ENCODE assay signal across 24 cellular contexts in genomic region chr4:82965763-82966162, GRCh38.
"Had no signal": no experiment of that assay in that cellular context is flagged by ENCODE, and none has a peak within 500 bp of the region (broad histone marks: within the 10 kb centered on the region; RNA-seq: fewer than 3 reads in every experiment).

No MANE protein-coding gene starts in this region.

- ATAC-seq: activated CD8-positive, alpha-beta T cell treated with anti-CD3 and anti-CD28 coated beads for 36 hours; PC-3; SK-N-SH treated with all-trans-retinoic acid at 6 μM for 48 hours; WTC11 had no signal

- H3K4me3 Mint-ChIP-seq: activated CD8-positive, alpha-beta T cell treated with anti-CD3 and anti-CD28 coated beads for 36 hours; activated naive CD4-positive, alpha-beta T cell treated with anti-CD3 and anti-CD28 coated beads, Interleukin-2, amount 50 U/mL, for 24 hours; activated T-cell treated with anti-CD3 and anti-CD28 coated beads, Interleukin-2, amount 50 U/mL, for 24 hours; activated T-helper 1 cell treated with anti-CD3 and anti-CD28 coated beads, Interleukin-12 subunit alpha, Interleukin-12 subunit beta, Interleukin-2, Interleukin-4 antibody, amounts not matched to agents 30 ng/mL and 10 ng/mL and 1 ng/mL, durations not matched to agents 14 hours and 24 hours and 36 hours; WTC11 had no signal

- H3K36me3 ChIP-seq: breast epithelium had no signal

- H3K27me3 Mint-ChIP-seq: activated CD8-positive, alpha-beta T cell treated with anti-CD3 and anti-CD28 coated beads for 36 hours; activated naive CD4-positive, alpha-beta T cell treated with anti-CD3 and anti-CD28 coated beads, Interleukin-2, amount 50 U/mL, for 24 hours; activated T-cell treated with anti-CD3 and anti-CD28 coated beads, Interleukin-2, amount 50 U/mL, for 24 hours had no signal

- H3K27me3 ChIP-seq: breast epithelium, SJSA1 had no signal

- DNase-seq: activated CD4-positive, CD25-positive, alpha-beta regulatory T cell treated with anti-CD3 and anti-CD28 coated beads, Interleukin-2, amount 50 U/mL, for 72 hours; activated CD8-positive, alpha-beta T cell treated with anti-CD3 and anti-CD28 coated beads for 36 hours; activated effector memory CD4-positive, alpha-beta T cell treated with Interleukin-2 at 50 U/mL for 16 hours; activated naive CD4-positive, alpha-beta T cell; activated T-cell treated with anti-CD3 and anti-CD28 coated beads, Interleukin-2, amount 50 U/mL, for 24 hours; aorta; NCI-H1048; NCI-H146; NCI-H1930; NCI-H2107; NCI-H2171 treated with DMSO at 0.1 percent for 48 hours; NCI-H345; NCI-H510A; NCI-H526 treated with DMSO at 0.1 percent for 48 hours; NK-92 treated with Interleukin-12 subunit alpha and Interleukin-12 subunit beta, amount 100 ng/mL, for 24 hours; PC-3; SHP77; SW 1271 had no signal

- H3K4me1 Mint-ChIP-seq: activated naive CD4-positive, alpha-beta T cell treated with anti-CD3 and anti-CD28 coated beads, Interleukin-2, amount 50 U/mL, for 24 hours; WTC11 had no signal

- H3K9me3 Mint-ChIP-seq: activated CD8-positive, alpha-beta T cell treated with anti-CD3 and anti-CD28 coated beads for 36 hours; activated naive CD4-positive, alpha-beta T cell treated with anti-CD3 and anti-CD28 coated beads, Interleukin-2, amount 50 U/mL, for 24 hours; activated T-cell treated with anti-CD3 and anti-CD28 coated beads, Interleukin-2, amount 50 U/mL, for 24 hours; activated T-helper 1 cell treated with anti-CD3 and anti-CD28 coated beads, Interleukin-12 subunit alpha, Interleukin-12 subunit beta, Interleukin-2, Interleukin-4 antibody, amounts not matched to agents 30 ng/mL and 10 ng/mL and 1 ng/mL, durations not matched to agents 14 hours and 24 hours and 36 hours; WTC11 had no signal

- H3K4me3 ChIP-seq: breast epithelium, SJSA1 had no signal

- H3K9me3 ChIP-seq: breast epithelium, SJSA1 had no signal

- H3K27ac Mint-ChIP-seq: activated CD8-positive, alpha-beta T cell treated with anti-CD3 and anti-CD28 coated beads for 36 hours; activated naive CD4-positive, alpha-beta T cell treated with anti-CD3 and anti-CD28 coated beads, Interleukin-2, amount 50 U/mL, for 24 hours; activated T-cell treated with anti-CD3 and anti-CD28 coated beads, Interleukin-2, amount 50 U/mL, for 24 hours had no signal

- H3K27ac ChIP-seq: breast epithelium, SJSA1 had no signal

- H3K4me1 ChIP-seq: breast epithelium, SJSA1 had no signal
